1 cellular context compared by ENCODE assay signal in the genomic region with DNA sequence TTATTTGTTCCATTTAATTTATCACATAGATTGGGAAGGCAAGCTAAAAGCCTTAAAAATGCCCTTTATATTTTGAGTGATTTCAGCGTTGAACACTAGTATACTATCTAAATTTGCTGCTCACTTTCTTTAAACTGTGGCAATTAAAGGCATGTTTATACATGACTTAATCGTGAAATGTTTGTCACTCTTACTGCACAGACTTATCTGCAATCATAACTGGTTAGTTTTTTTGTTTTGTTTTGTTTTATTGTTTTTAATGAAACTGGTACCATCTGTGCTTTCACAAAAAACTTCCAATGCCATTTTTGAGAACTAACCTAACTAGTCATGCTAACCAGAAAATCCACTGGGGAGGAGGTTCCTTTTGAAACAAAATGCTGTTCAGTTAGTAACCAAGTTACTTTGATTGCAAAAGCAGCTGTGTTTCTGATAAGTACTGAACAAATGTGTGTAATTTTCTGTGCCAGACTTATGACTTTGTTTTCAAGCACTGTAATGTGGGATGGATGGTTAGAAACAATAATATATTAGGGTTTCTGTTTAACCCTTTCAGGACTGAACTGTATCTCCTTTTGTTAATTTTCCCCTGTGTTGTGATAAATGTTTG.
TF ChIP-seq lines count a peak whose summit lies in the region.

No MANE protein-coding gene starts in this region.

TF ChIP-seq in IMR-90, 13 proteins besides CTCF, POLR2A, EP300 and RAD21:
- TF ChIP-seq, protein P1, sequence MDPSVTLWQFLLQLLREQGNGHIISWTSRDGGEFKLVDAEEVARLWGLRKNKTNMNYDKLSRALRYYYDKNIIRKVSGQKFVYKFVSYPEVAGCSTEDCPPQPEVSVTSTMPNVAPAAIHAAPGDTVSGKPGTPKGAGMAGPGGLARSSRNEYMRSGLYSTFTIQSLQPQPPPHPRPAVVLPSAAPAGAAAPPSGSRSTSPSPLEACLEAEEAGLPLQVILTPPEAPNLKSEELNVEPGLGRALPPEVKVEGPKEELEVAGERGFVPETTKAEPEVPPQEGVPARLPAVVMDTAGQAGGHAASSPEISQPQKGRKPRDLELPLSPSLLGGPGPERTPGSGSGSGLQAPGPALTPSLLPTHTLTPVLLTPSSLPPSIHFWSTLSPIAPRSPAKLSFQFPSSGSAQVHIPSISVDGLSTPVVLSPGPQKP (IDR thresholded peaks at IDR 0.05; ENCODE audit: borderline replicate concordance, low read depth, low read length) = no peak
- no peak for TF ChIP-seq FOS (IDR thresholded peaks at IDR 0.05; ENCODE audit: low read depth, low read length)
